19 cellular contexts compared by ENCODE assay signal in genomic region chr10:51862149-51862548, GRCh38.
"Had no signal": no experiment of that assay in that cellular context is flagged by ENCODE, and none has a peak within 500 bp of the region (broad histone marks: within the 10 kb centered on the region; RNA-seq: fewer than 3 reads in every experiment).

No MANE protein-coding gene starts in this region.

- DNase-seq: activated CD4-positive, alpha-beta T cell treated with anti-CD3 and anti-CD28 coated beads, Interleukin-2, amount 50 U/mL, for 48 hours; activated CD8-positive, alpha-beta memory T cell treated with anti-CD3 and anti-CD28 coated beads, Interleukin-2, amount 10 ng/mL, durations not matched to agents 7 days and 5 days; activated effector memory CD4-positive, alpha-beta T cell treated with anti-CD3 and anti-CD28 coated beads, Interleukin-2, amount 50 U/mL, for 16 hours; activated T-cell treated with anti-CD3 and anti-CD28 coated beads, Interleukin-2, amount 50 U/mL, for 4 hours; amygdala; brain microvascular endothelial cell; endodermal cell; pancreas; spleen; stimulated activated CD4-positive, alpha-beta T cell treated with anti-CD3 and anti-CD28 coated beads, Interleukin-1b, Interleukin-23, amount 100 ng/mL, for 48 hours; stimulated activated naive B cell treated with anti-CD40 and anti-IgM and Interleukin-4, amounts not matched to agents 10 μg/mL and 1 μg/mL and 100 μg/mL, for 72 hours; SW 1271 had no signal

- H3K36me3 ChIP-seq: brain microvascular endothelial cell, left lung, pancreas, spleen, suprapubic skin had no signal

- H3K27ac ChIP-seq: brain microvascular endothelial cell, left lung, pancreas, spleen, suprapubic skin had no signal

- H3K4me3 ChIP-seq: left lung, pancreas, spleen, suprapubic skin had no signal

- H3K4me1 Mint-ChIP-seq: stimulated activated naive B cell treated with anti-CD40 and anti-IgM and Interleukin-4, amounts not matched to agents 10 μg/mL and 1 μg/mL and 100 μg/mL, for 72 hours had no signal

- H3K27ac Mint-ChIP-seq: activated CD8-positive, alpha-beta memory T cell treated with anti-CD3 and anti-CD28 coated beads, Interleukin-2, amount 10 ng/mL, durations not matched to agents 7 days and 5 days; activated naive CD4-positive, alpha-beta T cell treated with anti-CD3 and anti-CD28 coated beads, Interleukin-2, amount 50 U/mL, for 72 hours; endodermal cell; stimulated activated naive B cell treated with anti-CD40 and anti-IgM and Interleukin-4, amounts not matched to agents 10 μg/mL and 1 μg/mL and 100 μg/mL, for 72 hours; T-helper 2 cell treated with Interferon-gamma antibody and Interleukin-4, amounts not matched to agents 5 μg/mL and 100 μg/mL, for 36 hours had no signal

- H3K27me3 Mint-ChIP-seq: activated CD8-positive, alpha-beta memory T cell treated with anti-CD3 and anti-CD28 coated beads, Interleukin-2, amount 10 ng/mL, durations not matched to agents 7 days and 5 days; stimulated activated naive B cell treated with anti-CD40 and anti-IgM and Interleukin-4, amounts not matched to agents 10 μg/mL and 1 μg/mL and 100 μg/mL, for 72 hours had no signal

- H3K4me3 Mint-ChIP-seq: activated CD8-positive, alpha-beta memory T cell treated with anti-CD3 and anti-CD28 coated beads, Interleukin-2, amount 10 ng/mL, durations not matched to agents 7 days and 5 days; activated T-cell treated with anti-CD3 and anti-CD28 coated beads, Interleukin-2, amount 50 U/mL, for 4 hours; endodermal cell; neural crest cell; stimulated activated naive B cell treated with anti-CD40 and anti-IgM and Interleukin-4, amounts not matched to agents 10 μg/mL and 1 μg/mL and 100 μg/mL, for 72 hours; T-helper 2 cell treated with Interferon-gamma antibody and Interleukin-4, amounts not matched to agents 5 μg/mL and 100 μg/mL, for 36 hours had no signal

- H3K9me3 Mint-ChIP-seq: activated T-cell treated with anti-CD3 and anti-CD28 coated beads, Interleukin-2, amount 50 U/mL, for 4 hours; endodermal cell; neural crest cell; T-helper 2 cell treated with Interferon-gamma antibody and Interleukin-4, amounts not matched to agents 5 μg/mL and 100 μg/mL, for 36 hours had no signal

- H3K9me3 ChIP-seq: left lung, pancreas, spleen, suprapubic skin had no signal

- H3K4me1 ChIP-seq: left lung, pancreas had no signal

- H3K27me3 ChIP-seq: brain microvascular endothelial cell, left lung, pancreas, spleen, suprapubic skin had no signal

- ATAC-seq: activated CD4-positive, CD25-positive, alpha-beta regulatory T cell treated with anti-CD3 and anti-CD28 coated beads, Interleukin-2, amount 50 U/mL, for 24 hours; activated CD8-positive, alpha-beta memory T cell treated with anti-CD3 and anti-CD28 coated beads, Interleukin-2, amount 10 ng/mL, durations not matched to agents 7 days and 5 days; activated naive CD4-positive, alpha-beta T cell treated with anti-CD3 and anti-CD28 coated beads, Interleukin-2, amount 50 U/mL, for 72 hours; activated T-cell treated with anti-CD3 and anti-CD28 coated beads, Interleukin-2, amount 50 U/mL, for 4 hours; left lung; pancreas; right cardiac atrium; stimulated activated naive B cell treated with anti-CD40 and anti-IgM and Interleukin-4, amounts not matched to agents 10 μg/mL and 1 μg/mL and 100 μg/mL, for 72 hours had no signal

- H3K36me3 Mint-ChIP-seq: activated CD8-positive, alpha-beta memory T cell treated with anti-CD3 and anti-CD28 coated beads, Interleukin-2, amount 10 ng/mL, durations not matched to agents 7 days and 5 days; activated naive CD4-positive, alpha-beta T cell treated with anti-CD3 and anti-CD28 coated beads, Interleukin-2, amount 50 U/mL, for 72 hours; stimulated activated naive B cell treated with anti-CD40 and anti-IgM and Interleukin-4, amounts not matched to agents 10 μg/mL and 1 μg/mL and 100 μg/mL, for 72 hours had no signal
